9 cellular contexts compared by ENCODE assay signal in genomic region chr15:74396445-74397238, GRCh38. TPM values are rescaled to one million over a fixed set of nuclear protein-coding genes. Genes with fewer than 3 reads are reported as not detected.
A peak's percentile ranks its signal among the peaks of the same experiment; 100 is the strongest.
DNase-seq lines count a peak whose midpoint lies in the region; ATAC-seq and TF ChIP-seq lines count a peak whose summit lies in the region.
"Had no signal": no experiment of that assay in that cellular context is flagged by ENCODE, and none has a peak within 500 bp of the region (broad histone marks: within the 10 kb centered on the region; RNA-seq: fewer than 3 reads in every experiment).

No MANE protein-coding gene starts in this region.

- intact Hi-C loops in left cardiac atrium (cut with DNase I): no loop called here

- peak overlapping the region; percentile 12 for H3K9ac ChIP-seq in NT2/D1 (ENCODE audit: insufficient read length, low read depth)

- in situ Hi-C loops in brain microvascular endothelial cell (cut with HindIII; ENCODE audit: low pct_ligation_motif_present, low sequenced_read_pairs): no loop called here

- peaks cover 34% of the 10 kb centered on the region for H3K4me1 ChIP-seq in NT2/D1 (ENCODE audit: insufficient read depth, insufficient read length)

- H3K27ac ChIP-seq in brain microvascular endothelial cell: peak overlapping the region; percentile 5

- H3K4me3 ChIP-seq in NT2/D1 (ENCODE audit: insufficient read length, low read depth): no peak overlapping the region
- H3K4me3 ChIP-seq in brain microvascular endothelial cell (ENCODE audit: low read depth, low read length): no peak overlapping the region

- DNase-seq in NT2/D1 (ENCODE audit: low read depth, low spot score): no peak
- peak; percentile 49 for DNase-seq in brain microvascular endothelial cell
- peak in 2 of 3 experiments; percentile 47 to 54 for DNase-seq in stimulated activated CD4-positive, alpha-beta T cell treated with anti-CD3 and anti-CD28 coated beads, TNF-alpha, amount 100 ng/mL, for 4 hours (ENCODE audit: low read depth in 3 of 3)
- no peak for DNase-seq in NCI-H146 treated with DMSO at 0.1 percent for 48 hours (lab: John Stamatoyannopoulos, UW; ENCODE audit: unreplicated experiment)
- DNase-seq in SHP77 treated with DMSO at 0.1 percent for 48 hours (lab: John Stamatoyannopoulos, UW): no peak
- DNase-seq in left cardiac atrium: no peak

- H3K27me3 ChIP-seq in NT2/D1 (ENCODE audit: insufficient read depth, insufficient read length) (peaks cover 3% of the 10 kb centered on the region), brain microvascular endothelial cell (replicated peaks) (no peaks in the 10 kb centered on the region)

- ATAC-seq in GM21786 (IDR thresholded peaks at IDR 0.05; ENCODE audit: unreplicated experiment): peak; percentile 29
- no peak for ATAC-seq in left cardiac atrium

- H3K9me3 ChIP-seq in NT2/D1 (ENCODE audit: insufficient read depth, low read length): no peaks in the 10 kb centered on the region

- TF ChIP-seq CTCF in GM12873 (IDR thresholded peaks at IDR 0.05; ENCODE audit: insufficient read depth, low read depth, low read length, missing control alignments): peak; percentile 25
- peak; percentile 36 for TF ChIP-seq CTCF in brain microvascular endothelial cell (IDR thresholded peaks at IDR 0.05; ENCODE audit: low read depth, low read length, missing control alignments)

- H3K36me3 ChIP-seq in NT2/D1 (ENCODE audit: insufficient read depth, insufficient read length, low read length) (no peaks in the 10 kb centered on the region), brain microvascular endothelial cell (replicated peaks) (no peaks in the 10 kb centered on the region)

RNA-seq across cellular contexts. Expression of gene CYP11A1, which starts 29.2 kb away (rescaled TPM):
- total RNA-seq in left cardiac atrium: 1 to 10 TPM in 1 of 2 donors, under 1 TPM in 1; 0.29 to 1.8 TPM
- total RNA-seq: T-helper 2 cell treated with Interferon-gamma antibody and Interleukin-4, amounts not matched to agents 100 ng/mL and 5 ng/mL, for 36 hours had no signal

RNA-seq across cellular contexts. Expression of gene SEMA7A, which starts 37.1 kb away (rescaled TPM):
- total RNA-seq in left cardiac atrium: 1 to 10 TPM; 1.8 to 1.9 TPM

Comparison
In these comparisons a context has a peak if more than half of its experiments do, and no peak if none do; other contexts are left out.
1. DNase-seq: peak in brain microvascular endothelial cell (single experiment) and stimulated activated CD4-positive, alpha-beta T cell treated with anti-CD3 and anti-CD28 coated beads, TNF-alpha, amount 100 ng/mL, for 4 hours (2 of 3); none in NT2/D1 (single experiment), NCI-H146 treated with DMSO at 0.1 percent for 48 hours (single experiment), SHP77 treated with DMSO at 0.1 percent for 48 hours (single experiment) and left cardiac atrium (single experiment).